ENCODE assay signal across 9 cellular contexts in genomic region chr11:69296890-69297224, GRCh38. TPM values are rescaled to one million over a fixed set of nuclear protein-coding genes. Genes with fewer than 3 reads are reported as not detected.
DNase-seq lines count a peak whose midpoint lies in the region; ATAC-seq and TF ChIP-seq lines count a peak whose summit lies in the region.
"Had no signal": no experiment of that assay in that cellular context is flagged by ENCODE, and none has a peak within 500 bp of the region (broad histone marks: within the 10 kb centered on the region; RNA-seq: fewer than 3 reads in every experiment).

No MANE protein-coding gene starts in this region.

- H3K27ac ChIP-seq in SJCRH30 = peak overlapping the region; percentile 91
- H3K27ac ChIP-seq in spleen = peak overlapping the region; percentile 72 to 88 (median 86)

- no peak for DNase-seq in SJCRH30
- DNase-seq in fibroblast of pulmonary artery (ENCODE audit: low read depth) = no peak
- DNase-seq in spleen = no peak
- DNase-seq in DMS 273 treated with DMSO at 0.1 percent for 48 hours (lab: John Stamatoyannopoulos, UW) = no peak
- no peak for DNase-seq in NCI-H82 (lab: John Stamatoyannopoulos, UW)
- DNase-seq in CD1c-positive myeloid dendritic cell (ENCODE audit: extremely low spot score) = no peak

- H3K36me3 ChIP-seq in SJCRH30 = no peaks in the 10 kb centered on the region
- H3K36me3 ChIP-seq in spleen = no peaks in the 10 kb centered on the region

- H3K27me3 ChIP-seq in SJCRH30 (no peaks in the 10 kb centered on the region), spleen (replicated peaks in 1 of 7) (no peaks in the 10 kb centered on the region)

- TF ChIP-seq CTCF in fibroblast of pulmonary artery (IDR thresholded peaks at IDR 0.05; ENCODE audit: low read length, missing control alignments) (no peak), spleen (IDR thresholded peaks at IDR 0.05 in 8 of 11, conservative IDR thresholded peaks at IDR 0.05 in 3 of 11) (no peak)

- peaks cover 50% of the 10 kb centered on the region for H3K4me1 ChIP-seq in SJCRH30
- H3K4me1 ChIP-seq in spleen = peaks cover 33 to 97% (median 77%) of the 10 kb centered on the region in 6 donors

- 3 to 21% (median 5%) methylated on average over 3 of the region's 3 CpGs for WGBS in spleen, 5 donors

- TF ChIP-seq POLR2A in spleen (IDR thresholded peaks at IDR 0.05) = no peak

- intact Hi-C loops in spleen (cut with DNase I; ENCODE audit: low total_unique reads) = no loop called here

- H3K9me3 ChIP-seq in SJCRH30 (replicated peaks) (no peaks in the 10 kb centered on the region), spleen (peaks cover 0 to 2% (median 0%) of the 10 kb centered on the region in 8 donors)

- H3K4me3 ChIP-seq in SJCRH30 (no peak overlapping the region), fibroblast of pulmonary artery (replicated peaks; ENCODE audit: low read depth, low read length) (peak overlapping the region; percentile 34), spleen (peak overlapping the region in 5 of 8 donors; percentile 23 to 64 (median 32))

- ATAC-seq in GM21737 (IDR thresholded peaks at IDR 0.05; ENCODE audit: unreplicated experiment) (peak; percentile 31), HG02571 (IDR thresholded peaks at IDR 0.05; ENCODE audit: unreplicated experiment) (no peak)

RNA-seq across cellular contexts. Expression of gene MYEOV, which starts 2.9 kb away (rescaled TPM):
- total RNA-seq in SJCRH30 (2014; rRNA removed; shearing (Covaris generic)) = 2.9 and 6.7 TPM in 2 replicates
- total RNA-seq in spleen = 1 to 10 TPM in 2 of 7 donors, under 1 TPM in 3, not detected in 2; 0.36 to 1.4 (median 0.52) TPM
- under 1 TPM; 0.06 to 0.43 (median 0.12) TPM for polyA plus RNA-seq in spleen
- total RNA-seq: SK-MEL-5 had no signal
